ENCODE assay signal across 17 cellular contexts in genomic region chr12:27564612-27565213, GRCh38. TPM values are rescaled to one million over a fixed set of nuclear protein-coding genes. Genes with fewer than 3 reads are reported as not detected.
DNase-seq lines count a peak whose midpoint lies in the region; ATAC-seq and TF ChIP-seq lines count a peak whose summit lies in the region.
"Had no signal": no experiment of that assay in that cellular context is flagged by ENCODE, and none has a peak within 500 bp of the region (broad histone marks: within the 10 kb centered on the region; RNA-seq: fewer than 3 reads in every experiment).

No MANE protein-coding gene starts in this region.

- H3K27ac ChIP-seq in GM23338 (ENCODE audit: low read depth) (no peak overlapping the region), skin epidermis (peak overlapping the region in 11 of 21 experiments; percentile 12 to 69 (median 40))
- H3K27ac ChIP-seq: gastrocnemius medialis had no signal

- peak; percentile 35; the same call in 1 of the 3 replicates for ATAC-seq in GM23338
- ATAC-seq in WTC11, result no peak
- no peak for ATAC-seq in GM18907 (IDR thresholded peaks at IDR 0.05; ENCODE audit: unreplicated experiment)
- ATAC-seq: gastrocnemius medialis; naive thymus-derived CD4-positive, alpha-beta T cell; stimulated activated naive CD8-positive, alpha-beta T cell treated with anti-CD3 and anti-CD28 coated beads, Interleukin-15, amount 100 ng/mL, for 72 hours had no signal

- no peaks in the 10 kb centered on the region; the same call in 1 of the 2 replicates for H4K20me1 ChIP-seq in GM23338 (replicated peaks; ENCODE audit: insufficient read depth)

- no peak for TF ChIP-seq CTCF in GM23338 (conservative IDR thresholded peaks at IDR 0.05; ENCODE audit: low read depth in 2 of 2)
- no peak for TF ChIP-seq CTCF in WTC11 (IDR thresholded peaks at IDR 0.05)
- no peak for TF ChIP-seq CTCF in GM10248 (IDR thresholded peaks at IDR 0.05; ENCODE audit: control extremely low read depth, extremely low read depth, low read depth, missing control alignments)

- no peaks in the 10 kb centered on the region for H3K36me3 ChIP-seq in GM23338 (ENCODE audit: insufficient read depth)
- H3K36me3 ChIP-seq: gastrocnemius medialis had no signal

- peaks cover 13% of the 10 kb centered on the region for H3K79me2 ChIP-seq in GM23338 (replicated peaks; ENCODE audit: insufficient read depth)

- H3K4me1 Mint-ChIP-seq in GM23338 (peaks cover 34% of the 10 kb centered on the region), WTC11 (peaks cover 29% of the 10 kb centered on the region)
- H3K4me1 Mint-ChIP-seq: activated B cell treated with CpG ODN at 0.5 μM for 24 hours had no signal

- H3K27me3 Mint-ChIP-seq in GM23338 (ENCODE audit: insufficient read depth, low read depth, poor library complexity) (no peaks in the 10 kb centered on the region), WTC11 (ENCODE audit: low read depth) (no peaks in the 10 kb centered on the region)

- no peaks in the 10 kb centered on the region for H3K27me3 ChIP-seq in GM23338 (ENCODE audit: insufficient read depth)
- H3K27me3 ChIP-seq: gastrocnemius medialis had no signal

- H3K4me3 Mint-ChIP-seq in GM23338, result no peak overlapping the region
- no peak overlapping the region for H3K4me3 Mint-ChIP-seq in WTC11
- H3K4me3 Mint-ChIP-seq: activated B cell treated with CpG ODN at 0.5 μM for 24 hours; activated naive CD8-positive, alpha-beta T cell treated with anti-CD3 and anti-CD28 coated beads, Interleukin-2, amount 10 ng/mL, durations not matched to agents 7 days and 5 days; CD4-positive, alpha-beta memory T cell; naive thymus-derived CD4-positive, alpha-beta T cell; stimulated activated naive CD8-positive, alpha-beta T cell treated with anti-CD3 and anti-CD28 coated beads, Interleukin-15, amount 100 ng/mL, for 72 hours had no signal

- H3K27ac Mint-ChIP-seq in GM23338 (peak overlapping the region; percentile 34), WTC11 (peak overlapping the region; percentile 71; the same call in 1 of the 2 replicates)
- H3K27ac Mint-ChIP-seq: activated B cell treated with CpG ODN at 0.5 μM for 24 hours; activated naive CD8-positive, alpha-beta T cell treated with anti-CD3 and anti-CD28 coated beads, Interleukin-2, amount 10 ng/mL, durations not matched to agents 7 days and 5 days; CD4-positive, alpha-beta memory T cell; stimulated activated naive CD8-positive, alpha-beta T cell treated with anti-CD3 and anti-CD28 coated beads, Interleukin-15, amount 100 ng/mL, for 72 hours had no signal

- H3K9me3 Mint-ChIP-seq in GM23338 (no peaks in the 10 kb centered on the region), WTC11 (no peaks in the 10 kb centered on the region)
- H3K9me3 Mint-ChIP-seq: activated B cell treated with CpG ODN at 0.5 μM for 24 hours; activated naive CD8-positive, alpha-beta T cell treated with anti-CD3 and anti-CD28 coated beads, Interleukin-2, amount 10 ng/mL, durations not matched to agents 7 days and 5 days; CD4-positive, alpha-beta memory T cell; naive thymus-derived CD4-positive, alpha-beta T cell; stimulated activated naive CD8-positive, alpha-beta T cell treated with anti-CD3 and anti-CD28 coated beads, Interleukin-15, amount 100 ng/mL, for 72 hours had no signal

- CTCF ChIA-PET in WTC11 (lab: Charles Lee), result no interaction called here
- CTCF ChIA-PET in GM10248 (lab: Yijun Ruan, JAX), result interaction anchor here (1.4 to 3.1 kb wide), 4 partner anchors 8 to 34 kb away, joined by 3 to 15 read pairs (median 4); no protein-coding TSS in a partner anchor

- H3K4me2 ChIP-seq in GM23338, result no peak overlapping the region

- H3K9me2 ChIP-seq in GM23338 (ENCODE audit: insufficient read depth), result no peaks in the 10 kb centered on the region

- POLR2A ChIA-PET in WTC11 (lab: Charles Lee), result no interaction called here
- POLR2A ChIA-PET in GM10248 (lab: Yijun Ruan, JAX), result no interaction called here

- H3K4me3 ChIP-seq in GM23338 (no peak overlapping the region), skin epidermis (no peak overlapping the region)
- H3K4me3 ChIP-seq: gastrocnemius medialis had no signal

- DNase-seq in GM23338 (ENCODE audit: low spot score), result no peak
- no peak for DNase-seq in WTC11 (ENCODE audit: low spot score)
- DNase-seq in foreskin melanocyte, result peak; percentile 80
- no peak for DNase-seq in COLO668 (lab: John Stamatoyannopoulos, UW; ENCODE audit: unreplicated experiment)
- no peak for DNase-seq in GM10248 (ENCODE audit: extremely low spot score)
- DNase-seq in NK-92 treated with Interleukin-12 subunit alpha and Interleukin-12 subunit beta, amount 100 ng/mL, for 24 hours (lab: John Stamatoyannopoulos, UW), result no peak
- DNase-seq: activated B cell treated with CpG ODN at 0.5 μM for 24 hours; activated naive CD8-positive, alpha-beta T cell treated with anti-CD3 and anti-CD28 coated beads, Interleukin-2, amount 10 ng/mL, durations not matched to agents 7 days and 5 days; CD4-positive, alpha-beta memory T cell; gastrocnemius medialis; HCEC 1CT; islet precursor cell; naive thymus-derived CD4-positive, alpha-beta T cell; NCI-H2081 treated with DMSO at 0.1 percent for 48 hours; stimulated activated naive CD8-positive, alpha-beta T cell treated with anti-CD3 and anti-CD28 coated beads, Interleukin-15, amount 100 ng/mL, for 72 hours had no signal

- no peak overlapping the region for H2AFZ ChIP-seq in GM23338

- H3K36me3 Mint-ChIP-seq in GM23338 (ENCODE audit: low read depth), result peaks cover 2% of the 10 kb centered on the region; the same call in 1 of the 3 replicates
- H3K36me3 Mint-ChIP-seq in WTC11, result no peaks in the 10 kb centered on the region
- H3K36me3 Mint-ChIP-seq: CD4-positive, alpha-beta memory T cell; naive thymus-derived CD4-positive, alpha-beta T cell had no signal

- H3K4me1 ChIP-seq in GM23338 (ENCODE audit: insufficient read depth), result peaks cover 20% of the 10 kb centered on the region

- no peaks in the 10 kb centered on the region for H3F3A ChIP-seq in GM23338 (replicated peaks; ENCODE audit: low read depth)

TF ChIP-seq in GM23338, 12 proteins besides CTCF, POLR2A, EP300 and RAD21 (continues in another document):
- TF ChIP-seq POLR2AphosphoS5 (IDR thresholded peaks at IDR 0.05; ENCODE audit: low read depth) (no peak), ZNF114 (CRISPR knock-in tag; IDR thresholded peaks at IDR 0.05) (no peak), JUNB (IDR thresholded peaks at IDR 0.05; ENCODE audit: unreplicated experiment) (no peak), CREB1 (CRISPR knock-in tag; IDR thresholded peaks at IDR 0.05; ENCODE audit: low read depth) (no peak)
- TF ChIP-seq, protein P1, sequence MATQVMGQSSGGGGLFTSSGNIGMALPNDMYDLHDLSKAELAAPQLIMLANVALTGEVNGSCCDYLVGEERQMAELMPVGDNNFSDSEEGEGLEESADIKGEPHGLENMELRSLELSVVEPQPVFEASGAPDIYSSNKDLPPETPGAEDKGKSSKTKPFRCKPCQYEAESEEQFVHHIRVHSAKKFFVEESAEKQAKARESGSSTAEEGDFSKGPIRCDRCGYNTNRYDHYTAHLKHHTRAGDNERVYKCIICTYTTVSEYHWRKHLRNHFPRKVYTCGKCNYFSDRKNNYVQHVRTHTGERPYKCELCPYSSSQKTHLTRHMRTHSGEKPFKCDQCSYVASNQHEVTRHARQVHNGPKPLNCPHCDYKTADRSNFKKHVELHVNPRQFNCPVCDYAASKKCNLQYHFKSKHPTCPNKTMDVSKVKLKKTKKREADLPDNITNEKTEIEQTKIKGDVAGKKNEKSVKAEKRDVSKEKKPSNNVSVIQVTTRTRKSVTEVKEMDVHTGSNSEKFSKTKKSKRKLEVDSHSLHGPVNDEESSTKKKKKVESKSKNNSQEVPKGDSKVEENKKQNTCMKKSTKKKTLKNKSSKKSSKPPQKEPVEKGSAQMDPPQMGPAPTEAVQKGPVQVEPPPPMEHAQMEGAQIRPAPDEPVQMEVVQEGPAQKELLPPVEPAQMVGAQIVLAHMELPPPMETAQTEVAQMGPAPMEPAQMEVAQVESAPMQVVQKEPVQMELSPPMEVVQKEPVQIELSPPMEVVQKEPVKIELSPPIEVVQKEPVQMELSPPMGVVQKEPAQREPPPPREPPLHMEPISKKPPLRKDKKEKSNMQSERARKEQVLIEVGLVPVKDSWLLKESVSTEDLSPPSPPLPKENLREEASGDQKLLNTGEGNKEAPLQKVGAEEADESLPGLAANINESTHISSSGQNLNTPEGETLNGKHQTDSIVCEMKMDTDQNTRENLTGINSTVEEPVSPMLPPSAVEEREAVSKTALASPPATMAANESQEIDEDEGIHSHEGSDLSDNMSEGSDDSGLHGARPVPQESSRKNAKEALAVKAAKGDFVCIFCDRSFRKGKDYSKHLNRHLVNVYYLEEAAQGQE (IDR thresholded peaks at IDR 0.05; ENCODE audit: unreplicated experiment), result no peak

TF ChIP-seq in WTC11, 78 proteins besides CTCF, POLR2A, EP300 and RAD21:
- no peak for TF ChIP-seq NFATC4 (CRISPR knock-in tag; IDR thresholded peaks at IDR 0.05)
- no peak for TF ChIP-seq HMGA2 (CRISPR knock-in tag; IDR thresholded peaks at IDR 0.05)

RNA-seq across cellular contexts. Expression of gene PPFIBP1, which starts 40.7 kb away (rescaled TPM):
- total RNA-seq in GM23338 (2014; rRNA removed; shearing (Covaris generic)), result 27.0 and 33.2 TPM in 2 replicates
- polyA plus RNA-seq in GM23338 (2016; fragmentation: Nextera tagmentation; extraction: Ambion mirVana), result 38.9 and 41.9 TPM in 2 replicates
- 22.3 to 28.7 TPM (median 27.7 TPM) in 3 replicates for total RNA-seq in WTC11 (2021)
